Comparison of ENCODE assay signal across 2 cellular contexts in the genomic region with DNA sequence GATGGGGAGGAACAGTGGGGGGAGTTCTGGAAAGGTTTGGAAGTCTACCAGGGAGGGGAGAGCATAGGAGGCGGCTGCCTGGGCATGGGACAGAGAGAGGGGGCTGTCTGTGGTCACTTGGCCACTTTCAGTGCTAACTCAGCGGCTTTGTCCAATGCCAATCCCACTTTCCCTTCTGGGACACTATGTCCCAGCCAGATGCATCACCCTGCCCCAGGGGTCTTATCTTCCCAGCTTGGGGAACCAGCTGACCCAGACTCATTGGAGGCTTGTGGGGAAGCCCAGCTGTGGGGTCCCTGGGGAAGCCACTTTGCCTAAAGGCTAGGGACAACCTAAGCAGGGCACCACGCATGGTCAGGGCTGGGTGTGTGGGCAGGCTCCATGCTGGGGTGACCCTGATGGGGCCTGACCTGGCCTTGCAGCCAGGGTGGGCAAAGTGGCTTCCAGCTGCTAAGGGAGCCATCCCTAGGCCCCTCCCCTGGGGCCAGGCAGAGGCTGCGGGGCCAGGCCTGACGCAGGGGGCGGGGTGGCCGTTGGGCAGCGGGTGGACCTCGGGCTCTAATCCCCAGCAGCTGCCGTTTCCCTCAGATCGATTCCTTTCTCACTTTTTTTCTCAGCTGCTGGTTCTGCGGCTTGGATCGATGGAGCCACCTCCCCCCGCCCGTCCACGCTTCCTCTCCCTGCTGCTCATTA.
TF ChIP-seq lines count a peak whose summit lies in the region.

No MANE protein-coding gene starts in this region.

TF ChIP-seq in SK-N-SH, 30 proteins besides CTCF, POLR2A, EP300 and RAD21 (continued from another document):
- TF ChIP-seq NFIC (IDR thresholded peaks at IDR 0.05; ENCODE audit: borderline replicate concordance) (no peak), MXI1 (IDR thresholded peaks at IDR 0.05; ENCODE audit: low read depth, low read length) (0 out of 2 replicates have a peak, but pooled peaks have one; percentile 20), GATA2 (CRISPR knock-in tag; IDR thresholded peaks at IDR 0.05) (peak; percentile 44; the same call in 1 of the 2 replicates), YY1 (IDR thresholded peaks at IDR 0.05; ENCODE audit: low read depth) (no peak), FOXM1 (IDR thresholded peaks at IDR 0.05; ENCODE audit: low read depth) (no peak), GABPA (IDR thresholded peaks at IDR 0.05; ENCODE audit: low read depth) (no peak)
- TF ChIP-seq, protein P1, sequence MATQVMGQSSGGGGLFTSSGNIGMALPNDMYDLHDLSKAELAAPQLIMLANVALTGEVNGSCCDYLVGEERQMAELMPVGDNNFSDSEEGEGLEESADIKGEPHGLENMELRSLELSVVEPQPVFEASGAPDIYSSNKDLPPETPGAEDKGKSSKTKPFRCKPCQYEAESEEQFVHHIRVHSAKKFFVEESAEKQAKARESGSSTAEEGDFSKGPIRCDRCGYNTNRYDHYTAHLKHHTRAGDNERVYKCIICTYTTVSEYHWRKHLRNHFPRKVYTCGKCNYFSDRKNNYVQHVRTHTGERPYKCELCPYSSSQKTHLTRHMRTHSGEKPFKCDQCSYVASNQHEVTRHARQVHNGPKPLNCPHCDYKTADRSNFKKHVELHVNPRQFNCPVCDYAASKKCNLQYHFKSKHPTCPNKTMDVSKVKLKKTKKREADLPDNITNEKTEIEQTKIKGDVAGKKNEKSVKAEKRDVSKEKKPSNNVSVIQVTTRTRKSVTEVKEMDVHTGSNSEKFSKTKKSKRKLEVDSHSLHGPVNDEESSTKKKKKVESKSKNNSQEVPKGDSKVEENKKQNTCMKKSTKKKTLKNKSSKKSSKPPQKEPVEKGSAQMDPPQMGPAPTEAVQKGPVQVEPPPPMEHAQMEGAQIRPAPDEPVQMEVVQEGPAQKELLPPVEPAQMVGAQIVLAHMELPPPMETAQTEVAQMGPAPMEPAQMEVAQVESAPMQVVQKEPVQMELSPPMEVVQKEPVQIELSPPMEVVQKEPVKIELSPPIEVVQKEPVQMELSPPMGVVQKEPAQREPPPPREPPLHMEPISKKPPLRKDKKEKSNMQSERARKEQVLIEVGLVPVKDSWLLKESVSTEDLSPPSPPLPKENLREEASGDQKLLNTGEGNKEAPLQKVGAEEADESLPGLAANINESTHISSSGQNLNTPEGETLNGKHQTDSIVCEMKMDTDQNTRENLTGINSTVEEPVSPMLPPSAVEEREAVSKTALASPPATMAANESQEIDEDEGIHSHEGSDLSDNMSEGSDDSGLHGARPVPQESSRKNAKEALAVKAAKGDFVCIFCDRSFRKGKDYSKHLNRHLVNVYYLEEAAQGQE (IDR thresholded peaks at IDR 0.05; ENCODE audit: low read depth, low read length): no peak
TF ChIP-seq in SK-N-SH: peak in this region for 2.

TF ChIP-seq in SK-N-SH treated with all-trans-retinoic acid at 6 μM for 48 hours, 23 proteins besides CTCF, POLR2A, EP300 and RAD21 (continued from another document):
- TF ChIP-seq, protein P2, sequence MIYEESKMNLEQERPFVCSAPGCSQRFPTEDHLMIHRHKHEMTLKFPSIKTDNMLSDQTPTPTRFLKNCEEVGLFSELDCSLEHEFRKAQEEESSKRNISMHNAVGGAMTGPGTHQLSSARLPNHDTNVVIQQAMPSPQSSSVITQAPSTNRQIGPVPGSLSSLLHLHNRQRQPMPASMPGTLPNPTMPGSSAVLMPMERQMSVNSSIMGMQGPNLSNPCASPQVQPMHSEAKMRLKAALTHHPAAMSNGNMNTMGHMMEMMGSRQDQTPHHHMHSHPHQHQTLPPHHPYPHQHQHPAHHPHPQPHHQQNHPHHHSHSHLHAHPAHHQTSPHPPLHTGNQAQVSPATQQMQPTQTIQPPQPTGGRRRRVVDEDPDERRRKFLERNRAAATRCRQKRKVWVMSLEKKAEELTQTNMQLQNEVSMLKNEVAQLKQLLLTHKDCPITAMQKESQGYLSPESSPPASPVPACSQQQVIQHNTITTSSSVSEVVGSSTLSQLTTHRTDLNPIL (CRISPR knock-in tag; IDR thresholded peaks at IDR 0.05; ENCODE audit: low read depth): no peak
- TF ChIP-seq ZNF565 (CRISPR knock-in tag; conservative IDR thresholded peaks at IDR 0.05; ENCODE audit: low read depth): no peak
- no peak for TF ChIP-seq ESRRG (CRISPR knock-in tag; IDR thresholded peaks at IDR 0.05)
- TF ChIP-seq ZFP30 (CRISPR knock-in tag; IDR thresholded peaks at IDR 0.05): no peak
- TF ChIP-seq ISL1 (CRISPR knock-in tag; IDR thresholded peaks at IDR 0.05): no peak
- TF ChIP-seq SNAI2 (CRISPR knock-in tag; IDR thresholded peaks at IDR 0.05): no peak
- TF ChIP-seq TOX (CRISPR knock-in tag; IDR thresholded peaks at IDR 0.05; ENCODE audit: borderline replicate concordance): no peak
- TF ChIP-seq OSR1 (CRISPR knock-in tag; IDR thresholded peaks at IDR 0.05): no peak
- TF ChIP-seq TCF4 (CRISPR knock-in tag; IDR thresholded peaks at IDR 0.05; ENCODE audit: borderline replicate concordance): no peak
- TF ChIP-seq, protein P3, sequence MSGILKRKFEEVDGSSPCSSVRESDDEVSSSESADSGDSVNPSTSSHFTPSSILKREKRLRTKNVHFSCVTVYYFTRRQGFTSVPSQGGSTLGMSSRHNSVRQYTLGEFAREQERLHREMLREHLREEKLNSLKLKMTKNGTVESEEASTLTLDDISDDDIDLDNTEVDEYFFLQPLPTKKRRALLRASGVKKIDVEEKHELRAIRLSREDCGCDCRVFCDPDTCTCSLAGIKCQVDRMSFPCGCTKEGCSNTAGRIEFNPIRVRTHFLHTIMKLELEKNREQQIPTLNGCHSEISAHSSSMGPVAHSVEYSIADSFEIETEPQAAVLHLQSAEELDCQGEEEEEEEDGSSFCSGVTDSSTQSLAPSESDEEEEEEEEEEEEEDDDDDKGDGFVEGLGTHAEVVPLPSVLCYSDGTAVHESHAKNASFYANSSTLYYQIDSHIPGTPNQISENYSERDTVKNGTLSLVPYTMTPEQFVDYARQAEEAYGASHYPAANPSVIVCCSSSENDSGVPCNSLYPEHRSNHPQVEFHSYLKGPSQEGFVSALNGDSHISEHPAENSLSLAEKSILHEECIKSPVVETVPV (CRISPR knock-in tag; IDR thresholded peaks at IDR 0.05): no peak
- TF ChIP-seq ZFP3 (CRISPR knock-in tag; IDR thresholded peaks at IDR 0.05): no peak
- no peak for TF ChIP-seq GLIS3 (CRISPR knock-in tag; IDR thresholded peaks at IDR 0.05)
- TF ChIP-seq BACH2 (CRISPR knock-in tag; IDR thresholded peaks at IDR 0.05; ENCODE audit: borderline replicate concordance): no peak
- TF ChIP-seq PPARA (CRISPR knock-in tag; IDR thresholded peaks at IDR 0.05; ENCODE audit: borderline replicate concordance): no peak
- TF ChIP-seq, protein P4, sequence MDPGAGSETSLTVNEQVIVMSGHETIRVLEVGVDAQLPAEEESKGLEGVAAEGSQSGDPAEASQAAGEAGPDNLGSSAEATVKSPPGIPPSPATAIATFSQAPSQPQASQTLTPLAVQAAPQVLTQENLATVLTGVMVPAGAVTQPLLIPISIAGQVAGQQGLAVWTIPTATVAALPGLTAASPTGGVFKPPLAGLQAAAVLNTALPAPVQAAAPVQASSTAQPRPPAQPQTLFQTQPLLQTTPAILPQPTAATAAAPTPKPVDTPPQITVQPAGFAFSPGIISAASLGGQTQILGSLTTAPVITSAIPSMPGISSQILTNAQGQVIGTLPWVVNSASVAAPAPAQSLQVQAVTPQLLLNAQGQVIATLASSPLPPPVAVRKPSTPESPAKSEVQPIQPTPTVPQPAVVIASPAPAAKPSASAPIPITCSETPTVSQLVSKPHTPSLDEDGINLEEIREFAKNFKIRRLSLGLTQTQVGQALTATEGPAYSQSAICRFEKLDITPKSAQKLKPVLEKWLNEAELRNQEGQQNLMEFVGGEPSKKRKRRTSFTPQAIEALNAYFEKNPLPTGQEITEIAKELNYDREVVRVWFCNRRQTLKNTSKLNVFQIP (CRISPR knock-in tag; IDR thresholded peaks at IDR 0.05; ENCODE audit: borderline replicate concordance, low read depth): no peak
- TF ChIP-seq, protein P5, sequence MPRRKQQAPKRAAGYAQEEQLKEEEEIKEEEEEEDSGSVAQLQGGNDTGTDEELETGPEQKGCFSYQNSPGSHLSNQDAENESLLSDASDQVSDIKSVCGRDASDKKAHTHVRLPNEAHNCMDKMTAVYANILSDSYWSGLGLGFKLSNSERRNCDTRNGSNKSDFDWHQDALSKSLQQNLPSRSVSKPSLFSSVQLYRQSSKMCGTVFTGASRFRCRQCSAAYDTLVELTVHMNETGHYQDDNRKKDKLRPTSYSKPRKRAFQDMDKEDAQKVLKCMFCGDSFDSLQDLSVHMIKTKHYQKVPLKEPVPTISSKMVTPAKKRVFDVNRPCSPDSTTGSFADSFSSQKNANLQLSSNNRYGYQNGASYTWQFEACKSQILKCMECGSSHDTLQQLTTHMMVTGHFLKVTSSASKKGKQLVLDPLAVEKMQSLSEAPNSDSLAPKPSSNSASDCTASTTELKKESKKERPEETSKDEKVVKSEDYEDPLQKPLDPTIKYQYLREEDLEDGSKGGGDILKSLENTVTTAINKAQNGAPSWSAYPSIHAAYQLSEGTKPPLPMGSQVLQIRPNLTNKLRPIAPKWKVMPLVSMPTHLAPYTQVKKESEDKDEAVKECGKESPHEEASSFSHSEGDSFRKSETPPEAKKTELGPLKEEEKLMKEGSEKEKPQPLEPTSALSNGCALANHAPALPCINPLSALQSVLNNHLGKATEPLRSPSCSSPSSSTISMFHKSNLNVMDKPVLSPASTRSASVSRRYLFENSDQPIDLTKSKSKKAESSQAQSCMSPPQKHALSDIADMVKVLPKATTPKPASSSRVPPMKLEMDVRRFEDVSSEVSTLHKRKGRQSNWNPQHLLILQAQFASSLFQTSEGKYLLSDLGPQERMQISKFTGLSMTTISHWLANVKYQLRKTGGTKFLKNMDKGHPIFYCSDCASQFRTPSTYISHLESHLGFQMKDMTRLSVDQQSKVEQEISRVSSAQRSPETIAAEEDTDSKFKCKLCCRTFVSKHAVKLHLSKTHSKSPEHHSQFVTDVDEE (CRISPR knock-in tag; IDR thresholded peaks at IDR 0.05): no peak
- TF ChIP-seq RARB (CRISPR knock-in tag; IDR thresholded peaks at IDR 0.05): no peak
